ENCODE assay signal across 10 cellular contexts in genomic region chr3:128539376-128539775, GRCh38.
"Had no signal": no experiment of that assay in that cellular context is flagged by ENCODE, and none has a peak within 500 bp of the region (broad histone marks: within the 10 kb centered on the region; RNA-seq: fewer than 3 reads in every experiment).

No MANE protein-coding gene starts in this region.

- H3K9ac ChIP-seq: GM23248 had no signal

- ATAC-seq: GM23338, HCT116 had no signal

- H3K4me2 ChIP-seq: GM23338 had no signal

- DNase-seq: GM23248, GOT3, H7, H9, HCEC 1CT, HFFc6 had no signal

- H3K4me3 ChIP-seq: GM23248, GM23338, HAP-1 had no signal

- H3K9me3 ChIP-seq: HAP-1 had no signal

- H3K4me3 Mint-ChIP-seq: GM23338, H9, HFFc6 had no signal

- FAIRE-seq: H54 had no signal

- H3K4me1 ChIP-seq: HAP-1 had no signal

- H3K27ac ChIP-seq: GM23248 had no signal

- H3K27ac Mint-ChIP-seq: GM23338, H9, HFFc6 had no signal

- H3K36me3 ChIP-seq: HAP-1 had no signal

- H3K4me1 Mint-ChIP-seq: GM23338, H9 had no signal

- H2AFZ ChIP-seq: GM23248, GM23338 had no signal
